Comparison of ENCODE assay signal across 8 cellular contexts in genomic region chr20:32902456-32903420, GRCh38. TPM values are rescaled to one million over a fixed set of nuclear protein-coding genes. Genes with fewer than 3 reads are reported as not detected.
DNase-seq lines count a peak whose midpoint lies in the region; ATAC-seq and TF ChIP-seq lines count a peak whose summit lies in the region.

No MANE protein-coding gene starts in this region.

- intact Hi-C loops in activated CD4-positive, alpha-beta T cell treated with anti-CD3 and anti-CD28 coated beads for 36 hours (cut with DNase I, micrococcal nuclease): loop anchor here (1.0 to 2.0 kb wide), 7 partner anchors 43 to 397 kb away; no protein-coding TSS in a partner anchor

- no peaks in the 10 kb centered on the region for H3K27me3 Mint-ChIP-seq in activated CD4-positive, alpha-beta T cell treated with anti-CD3 and anti-CD28 coated beads for 36 hours
- H3K27me3 Mint-ChIP-seq in chondrocyte (ENCODE audit: low read depth): no peaks in the 10 kb centered on the region

- TF ChIP-seq CTCF in chondrocyte (IDR thresholded peaks at IDR 0.05): peak; percentile 99

- peak; percentile 48 for DNase-seq in NCI-H748 (lab: John Stamatoyannopoulos, UW; ENCODE audit: unreplicated experiment)
- no peak for DNase-seq in NCI-H748 treated with DMSO at 0.1 percent for 48 hours (lab: John Stamatoyannopoulos, UW)
- peak; percentile 60 for DNase-seq in NCI-H2171 (lab: John Stamatoyannopoulos, UW)
- DNase-seq in activated CD4-positive, alpha-beta T cell treated with anti-CD3 and anti-CD28 coated beads for 36 hours: peak; percentile 86
- no peak for DNase-seq in chondrocyte (ENCODE audit: low spot score)
- peak; percentile 62 to 67 for DNase-seq in lung microvascular endothelial cell (ENCODE audit: low read depth in 2 of 2)
- peak; percentile 20 to 37 for DNase-seq in stimulated activated CD8-positive, alpha-beta memory T cell treated with anti-CD3 and anti-CD28 coated beads, Interleukin-15, amount 100 ng/mL, for 4 hours (ENCODE audit: low read depth in 2 of 2)

- H3K9me3 Mint-ChIP-seq in activated CD4-positive, alpha-beta T cell treated with anti-CD3 and anti-CD28 coated beads for 36 hours (ENCODE audit: low read depth): no peaks in the 10 kb centered on the region
- H3K9me3 Mint-ChIP-seq in chondrocyte (ENCODE audit: low read depth): no peaks in the 10 kb centered on the region

- H3K27ac Mint-ChIP-seq in activated CD4-positive, alpha-beta T cell treated with anti-CD3 and anti-CD28 coated beads for 36 hours: peak overlapping the region; percentile 58
- no peak overlapping the region for H3K27ac Mint-ChIP-seq in chondrocyte (ENCODE audit: unreplicated experiment)

- POLR2A ChIA-PET in activated CD4-positive, alpha-beta T cell treated with anti-CD3 and anti-CD28 coated beads for 36 hours (lab: Charles Lee): interaction anchor here (0.7 kb wide), 1 partner anchor 166 kb away, joined by 4 read pairs; no protein-coding TSS in a partner anchor

- CTCF ChIA-PET in activated CD4-positive, alpha-beta T cell treated with anti-CD3 and anti-CD28 coated beads for 36 hours (lab: Charles Lee): interaction anchor here (0.6 to 3.3 kb wide), 27 partner anchors 8 to 408 kb away, joined by 3 to 43 read pairs (median 3); partner anchors contain the start of gene SUN5

- ATAC-seq in activated CD4-positive, alpha-beta T cell treated with anti-CD3 and anti-CD28 coated beads for 36 hours: peak; percentile 86
- no peak for ATAC-seq in GM18867 (IDR thresholded peaks at IDR 0.05; ENCODE audit: unreplicated experiment)

- H3K36me3 Mint-ChIP-seq in activated CD4-positive, alpha-beta T cell treated with anti-CD3 and anti-CD28 coated beads for 36 hours (ENCODE audit: low read depth): no peaks in the 10 kb centered on the region
- H3K36me3 Mint-ChIP-seq in chondrocyte (ENCODE audit: low read depth): peaks cover 1% of the 10 kb centered on the region

- no peak overlapping the region for H3K4me3 Mint-ChIP-seq in activated CD4-positive, alpha-beta T cell treated with anti-CD3 and anti-CD28 coated beads for 36 hours
- no peak overlapping the region for H3K4me3 Mint-ChIP-seq in chondrocyte (ENCODE audit: unreplicated experiment)

- peaks cover 25% of the 10 kb centered on the region for H3K4me1 Mint-ChIP-seq in activated CD4-positive, alpha-beta T cell treated with anti-CD3 and anti-CD28 coated beads for 36 hours
- H3K4me1 Mint-ChIP-seq in chondrocyte (ENCODE audit: low read depth): peaks cover 4% of the 10 kb centered on the region

RNA-seq across cellular contexts. Expression of gene EFCAB8, which starts 44.0 kb away (rescaled TPM):
- total RNA-seq in activated CD4-positive, alpha-beta T cell treated with anti-CD3 and anti-CD28 coated beads for 36 hours: under 1 TPM; 0.37 to 0.40 TPM
- total RNA-seq in chondrocyte (0.32 to 0.67 TPM (median 0.51 TPM) in 3 replicates), lung microvascular endothelial cell (under 0.01 TPM in 2 replicates)

Comparison
In these comparisons a context has a peak if more than half of its experiments do, and no peak if none do; other contexts are left out.
1. DNase-seq: peak in NCI-H748 (single experiment), NCI-H2171 (single experiment), activated CD4-positive, alpha-beta T cell treated with anti-CD3 and anti-CD28 coated beads for 36 hours (single experiment), lung microvascular endothelial cell (2 of 2) and stimulated activated CD8-positive, alpha-beta memory T cell treated with anti-CD3 and anti-CD28 coated beads, Interleukin-15, amount 100 ng/mL, for 4 hours (2 of 2); none in NCI-H748 treated with DMSO at 0.1 percent for 48 hours (single experiment) and chondrocyte (single experiment).